Comparison of ENCODE assay signal across 8 cellular contexts in genomic region chr11:27183672-27184457, GRCh38.
DNase-seq lines count a peak whose midpoint lies in the region; ATAC-seq and TF ChIP-seq lines count a peak whose summit lies in the region.
"Had no signal": no experiment of that assay in that cellular context is flagged by ENCODE, and none has a peak within 500 bp of the region (broad histone marks: within the 10 kb centered on the region; RNA-seq: fewer than 3 reads in every experiment).

No MANE protein-coding gene starts in this region.

- H3K4me1 ChIP-seq in foreskin keratinocyte (no peaks in the 10 kb centered on the region), trophoblast cell (ENCODE audit: control insufficient read depth in 1 of 2, insufficient read depth in 2 of 2, low read length in 2 of 2) (peaks cover 2 to 3% of the 10 kb centered on the region in 2 experiments)

- no peak overlapping the region for H2BK12ac ChIP-seq in trophoblast cell (ENCODE audit: low read length)

- DNase-seq in EL = peak; percentile 62
- peak; percentile 74 for DNase-seq in H4 (ENCODE audit: low spot score)
- DNase-seq in NCI-H2171 (lab: John Stamatoyannopoulos, UW) = peak; percentile 66
- DNase-seq in activated CD4-positive, alpha-beta T cell treated with anti-CD3 and anti-CD28 coated beads, Interleukin-2, amount 10 ng/mL, durations not matched to agents 24 days and 14 days = peak; percentile 70
- DNase-seq in foreskin keratinocyte = peak in 1 of 2 donors; percentile 49
- DNase-seq in trophoblast cell = peak; percentile 38 to 82
- DNase-seq in GOT3 (lab: John Stamatoyannopoulos, UW) = no peak

- intact Hi-C loops in activated CD4-positive, alpha-beta T cell treated with anti-CD3 and anti-CD28 coated beads, Interleukin-2, amount 10 ng/mL, durations not matched to agents 24 days and 14 days (cut with micrococcal nuclease) = loop anchor here (1.0 kb wide), 1 partner anchor 302 kb away; no protein-coding TSS in a partner anchor

- H3K23ac ChIP-seq in trophoblast cell (ENCODE audit: low read length) = no peak overlapping the region

- WGBS in trophoblast cell (ENCODE audit: extremely low coverage, insufficient coverage, insufficient read length) = no CpG with 5 or more reads among the region's 6 CpGs

- ATAC-seq in foreskin keratinocyte = peak; percentile 57
- ATAC-seq: activated naive CD4-positive, alpha-beta T cell treated with anti-CD3 and anti-CD28 coated beads, Interleukin-2, amount 50 U/mL, for 72 hours had no signal

- no peak overlapping the region for H2BK5ac ChIP-seq in trophoblast cell (ENCODE audit: low read depth, low read length, poor library complexity)

- H3K18ac ChIP-seq in trophoblast cell (ENCODE audit: low read length) = no peak overlapping the region

- no peaks in the 10 kb centered on the region for H3K9me3 Mint-ChIP-seq in activated CD4-positive, alpha-beta T cell treated with anti-CD3 and anti-CD28 coated beads, Interleukin-2, amount 10 ng/mL, durations not matched to agents 24 days and 14 days
- H3K9me3 Mint-ChIP-seq: activated naive CD4-positive, alpha-beta T cell treated with anti-CD3 and anti-CD28 coated beads, Interleukin-2, amount 50 U/mL, for 72 hours had no signal

- no peak overlapping the region for H4K91ac ChIP-seq in trophoblast cell (ENCODE audit: low read depth, low read length)

- peaks cover 0 to 2% of the 10 kb centered on the region in 2 experiments for H3K36me3 ChIP-seq in trophoblast cell (ENCODE audit: control insufficient read depth in 1 of 2, insufficient read depth in 2 of 2, low read length in 2 of 2)

- H3K27me3 ChIP-seq in foreskin keratinocyte (no peaks in the 10 kb centered on the region), trophoblast cell (ENCODE audit: insufficient read depth, low read length) (no peaks in the 10 kb centered on the region)

- no peak overlapping the region for H2AFZ ChIP-seq in trophoblast cell (ENCODE audit: insufficient read depth, low read length, poor library complexity)

- no peak overlapping the region for H2BK120ac ChIP-seq in trophoblast cell (ENCODE audit: insufficient read depth, low read length, poor library complexity)

- H3K4me2 ChIP-seq in trophoblast cell (ENCODE audit: low read length) = no peak overlapping the region

- no peak overlapping the region for H3K27ac ChIP-seq in foreskin keratinocyte
- no peak overlapping the region for H3K27ac ChIP-seq in trophoblast cell (ENCODE audit: low read depth, low read length)

- H3K4me3 Mint-ChIP-seq in activated CD4-positive, alpha-beta T cell treated with anti-CD3 and anti-CD28 coated beads, Interleukin-2, amount 10 ng/mL, durations not matched to agents 24 days and 14 days = no peak overlapping the region

- H3K4ac ChIP-seq in trophoblast cell (ENCODE audit: low read depth, low read length) = no peak overlapping the region

- H3K4me3 ChIP-seq in trophoblast cell (ENCODE audit: low read depth, low read length) = no peak overlapping the region

- no peaks in the 10 kb centered on the region for H3K36me3 Mint-ChIP-seq in activated CD4-positive, alpha-beta T cell treated with anti-CD3 and anti-CD28 coated beads, Interleukin-2, amount 10 ng/mL, durations not matched to agents 24 days and 14 days (ENCODE audit: low read depth)
- H3K36me3 Mint-ChIP-seq: activated naive CD4-positive, alpha-beta T cell treated with anti-CD3 and anti-CD28 coated beads, Interleukin-2, amount 50 U/mL, for 72 hours had no signal

- H4K12ac ChIP-seq in trophoblast cell (ENCODE audit: low read depth, low read length) = no peak overlapping the region

- no peaks in the 10 kb centered on the region for H3K4me1 Mint-ChIP-seq in activated CD4-positive, alpha-beta T cell treated with anti-CD3 and anti-CD28 coated beads, Interleukin-2, amount 10 ng/mL, durations not matched to agents 24 days and 14 days

- no peaks in the 10 kb centered on the region for H3K79me2 ChIP-seq in trophoblast cell (ENCODE audit: control insufficient read depth, insufficient read depth, low read length, poor library complexity)

- H3K9ac ChIP-seq in trophoblast cell (ENCODE audit: low read length) = no peak overlapping the region

- H4K8ac ChIP-seq in trophoblast cell (ENCODE audit: low read depth, low read length) = no peak overlapping the region

- no peak overlapping the region for H3K14ac ChIP-seq in trophoblast cell (ENCODE audit: low read length)

- H3K27me3 Mint-ChIP-seq in activated CD4-positive, alpha-beta T cell treated with anti-CD3 and anti-CD28 coated beads, Interleukin-2, amount 10 ng/mL, durations not matched to agents 24 days and 14 days = peaks cover 10% of the 10 kb centered on the region

- no peak overlapping the region for H3K27ac Mint-ChIP-seq in activated CD4-positive, alpha-beta T cell treated with anti-CD3 and anti-CD28 coated beads, Interleukin-2, amount 10 ng/mL, durations not matched to agents 24 days and 14 days
- H3K27ac Mint-ChIP-seq: activated naive CD4-positive, alpha-beta T cell treated with anti-CD3 and anti-CD28 coated beads, Interleukin-2, amount 50 U/mL, for 72 hours had no signal

- no peaks in the 10 kb centered on the region for H3K9me3 ChIP-seq in trophoblast cell (ENCODE audit: insufficient read depth, low read depth, low read length)

- no peak overlapping the region for H2AK5ac ChIP-seq in trophoblast cell (ENCODE audit: low read length)

- peak; percentile 94 for TF ChIP-seq CTCF in foreskin keratinocyte (conservative IDR thresholded peaks at IDR 0.05)

- H3K79me1 ChIP-seq in trophoblast cell (ENCODE audit: low read length) = peaks cover 2% of the 10 kb centered on the region
